1 cellular context compared by ENCODE assay signal in genomic region chr2:175373001-175373727, GRCh38.
A peak's percentile ranks its signal among the peaks of the same experiment; 100 is the strongest.
TF ChIP-seq lines count a peak whose summit lies in the region.

No MANE protein-coding gene starts in this region.

TF ChIP-seq in HepG2, 621 proteins besides CTCF, POLR2A, EP300 and RAD21 (continued from another document and continues in another):
- no peak for TF ChIP-seq SOX13 (IDR thresholded peaks at IDR 0.05)
- TF ChIP-seq SOX13 (CRISPR knock-in tag; conservative IDR thresholded peaks at IDR 0.05 in 1 of 2, IDR thresholded peaks at IDR 0.05 in 1 of 2): peak in 1 of 2 experiments; percentile 86; a peak in 2 of 4 replicates
- TF ChIP-seq, protein P1, sequence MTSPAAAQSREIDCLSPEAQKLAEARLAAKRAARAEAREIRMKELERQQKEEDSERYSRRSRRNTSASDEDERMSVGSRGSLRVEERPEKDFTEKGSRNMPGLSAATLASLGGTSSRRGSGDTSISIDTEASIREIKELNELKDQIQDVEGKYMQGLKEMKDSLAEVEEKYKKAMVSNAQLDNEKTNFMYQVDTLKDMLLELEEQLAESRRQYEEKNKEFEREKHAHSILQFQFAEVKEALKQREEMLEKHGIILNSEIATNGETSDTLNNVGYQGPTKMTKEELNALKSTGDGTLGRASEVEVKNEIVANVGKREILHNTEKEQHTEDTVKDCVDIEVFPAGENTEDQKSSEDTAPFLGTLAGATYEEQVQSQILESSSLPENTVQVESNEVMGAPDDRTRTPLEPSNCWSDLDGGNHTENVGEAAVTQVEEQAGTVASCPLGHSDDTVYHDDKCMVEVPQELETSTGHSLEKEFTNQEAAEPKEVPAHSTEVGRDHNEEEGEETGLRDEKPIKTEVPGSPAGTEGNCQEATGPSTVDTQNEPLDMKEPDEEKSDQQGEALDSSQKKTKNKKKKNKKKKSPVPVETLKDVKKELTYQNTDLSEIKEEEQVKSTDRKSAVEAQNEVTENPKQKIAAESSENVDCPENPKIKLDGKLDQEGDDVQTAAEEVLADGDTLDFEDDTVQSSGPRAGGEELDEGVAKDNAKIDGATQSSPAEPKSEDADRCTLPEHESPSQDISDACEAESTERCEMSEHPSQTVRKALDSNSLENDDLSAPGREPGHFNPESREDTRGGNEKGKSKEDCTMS (CRISPR knock-in tag; conservative IDR thresholded peaks at IDR 0.05): no peak
- peak; percentile 50 for TF ChIP-seq HDAC1 (CRISPR knock-in tag; IDR thresholded peaks at IDR 0.05)
- TF ChIP-seq SALL1 (CRISPR knock-in tag; IDR thresholded peaks at IDR 0.05): peak; percentile 73
- TF ChIP-seq WIZ (CRISPR knock-in tag; IDR thresholded peaks at IDR 0.05): no peak
- TF ChIP-seq, protein P2, sequence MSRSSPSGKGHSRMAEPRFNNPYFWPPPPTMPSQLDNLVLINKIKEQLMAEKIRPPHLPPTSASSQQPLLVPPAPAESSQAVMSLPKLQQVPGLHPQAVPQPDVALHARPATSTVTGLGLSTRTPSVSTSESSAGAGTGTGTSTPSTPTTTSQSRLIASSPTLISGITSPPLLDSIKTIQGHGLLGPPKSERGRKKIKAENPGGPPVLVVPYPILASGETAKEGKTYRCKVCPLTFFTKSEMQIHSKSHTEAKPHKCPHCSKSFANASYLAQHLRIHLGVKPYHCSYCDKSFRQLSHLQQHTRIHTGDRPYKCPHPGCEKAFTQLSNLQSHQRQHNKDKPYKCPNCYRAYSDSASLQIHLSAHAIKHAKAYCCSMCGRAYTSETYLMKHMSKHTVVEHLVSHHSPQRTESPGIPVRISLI (CRISPR knock-in tag; IDR thresholded peaks at IDR 0.05; ENCODE audit: borderline replicate concordance): no peak
- no peak for TF ChIP-seq ZNF335 (CRISPR knock-in tag; IDR thresholded peaks at IDR 0.05)
- TF ChIP-seq ZSCAN20 (CRISPR knock-in tag; IDR thresholded peaks at IDR 0.05; ENCODE audit: borderline replicate concordance): no peak
- peak; percentile 61 for TF ChIP-seq FOSL2 (CRISPR knock-in tag; IDR thresholded peaks at IDR 0.05)
- no peak for TF ChIP-seq ZNF678 (CRISPR knock-in tag; IDR thresholded peaks at IDR 0.05)
- peak; percentile 45; the same call in 1 of the 2 replicates for TF ChIP-seq RARA (CRISPR knock-in tag; IDR thresholded peaks at IDR 0.05)
- peak; percentile 28; the same call in 1 of the 2 replicates for TF ChIP-seq POGZ (CRISPR knock-in tag; IDR thresholded peaks at IDR 0.05)
- TF ChIP-seq TEAD2 (CRISPR knock-in tag; IDR thresholded peaks at IDR 0.05): no peak
- peak; percentile 9; the same call in 1 of the 2 replicates for TF ChIP-seq NR2F6 (IDR thresholded peaks at IDR 0.05)
- TF ChIP-seq NR2F6 (CRISPR knock-in tag; IDR thresholded peaks at IDR 0.05): no peak
- TF ChIP-seq ETV6 (CRISPR knock-in tag; conservative IDR thresholded peaks at IDR 0.05): no peak
- peak; percentile 54 for TF ChIP-seq FOXA3 (CRISPR knock-in tag; IDR thresholded peaks at IDR 0.05)
- peak; percentile 65; the same call in 1 of the 2 replicates for TF ChIP-seq GATAD2A (CRISPR knock-in tag; IDR thresholded peaks at IDR 0.05)
- TF ChIP-seq CHD4 (IDR thresholded peaks at IDR 0.05; ENCODE audit: borderline replicate concordance, low read length): no peak
- TF ChIP-seq SNAPC5 (CRISPR knock-in tag; IDR thresholded peaks at IDR 0.05; ENCODE audit: borderline replicate concordance): no peak
- no peak for TF ChIP-seq ZNF550 (CRISPR knock-in tag; IDR thresholded peaks at IDR 0.05; ENCODE audit: borderline replicate concordance)
- TF ChIP-seq, protein P3, sequence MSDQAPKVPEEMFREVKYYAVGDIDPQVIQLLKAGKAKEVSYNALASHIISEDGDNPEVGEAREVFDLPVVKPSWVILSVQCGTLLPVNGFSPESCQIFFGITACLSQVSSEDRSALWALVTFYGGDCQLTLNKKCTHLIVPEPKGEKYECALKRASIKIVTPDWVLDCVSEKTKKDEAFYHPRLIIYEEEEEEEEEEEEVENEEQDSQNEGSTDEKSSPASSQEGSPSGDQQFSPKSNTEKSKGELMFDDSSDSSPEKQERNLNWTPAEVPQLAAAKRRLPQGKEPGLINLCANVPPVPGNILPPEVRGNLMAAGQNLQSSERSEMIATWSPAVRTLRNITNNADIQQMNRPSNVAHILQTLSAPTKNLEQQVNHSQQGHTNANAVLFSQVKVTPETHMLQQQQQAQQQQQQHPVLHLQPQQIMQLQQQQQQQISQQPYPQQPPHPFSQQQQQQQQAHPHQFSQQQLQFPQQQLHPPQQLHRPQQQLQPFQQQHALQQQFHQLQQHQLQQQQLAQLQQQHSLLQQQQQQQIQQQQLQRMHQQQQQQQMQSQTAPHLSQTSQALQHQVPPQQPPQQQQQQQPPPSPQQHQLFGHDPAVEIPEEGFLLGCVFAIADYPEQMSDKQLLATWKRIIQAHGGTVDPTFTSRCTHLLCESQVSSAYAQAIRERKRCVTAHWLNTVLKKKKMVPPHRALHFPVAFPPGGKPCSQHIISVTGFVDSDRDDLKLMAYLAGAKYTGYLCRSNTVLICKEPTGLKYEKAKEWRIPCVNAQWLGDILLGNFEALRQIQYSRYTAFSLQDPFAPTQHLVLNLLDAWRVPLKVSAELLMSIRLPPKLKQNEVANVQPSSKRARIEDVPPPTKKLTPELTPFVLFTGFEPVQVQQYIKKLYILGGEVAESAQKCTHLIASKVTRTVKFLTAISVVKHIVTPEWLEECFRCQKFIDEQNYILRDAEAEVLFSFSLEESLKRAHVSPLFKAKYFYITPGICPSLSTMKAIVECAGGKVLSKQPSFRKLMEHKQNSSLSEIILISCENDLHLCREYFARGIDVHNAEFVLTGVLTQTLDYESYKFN (CRISPR knock-in tag; conservative IDR thresholded peaks at IDR 0.05): peak; percentile 43; the same call in 1 of the 2 replicates
- no peak for TF ChIP-seq ZNF329 (CRISPR knock-in tag; IDR thresholded peaks at IDR 0.05; ENCODE audit: low read depth)
- TF ChIP-seq BRCA1 (CRISPR knock-in tag; IDR thresholded peaks at IDR 0.05): no peak
- TF ChIP-seq BCL6 (CRISPR knock-in tag; IDR thresholded peaks at IDR 0.05): peak; percentile 47
- no peak for TF ChIP-seq MBD4 (IDR thresholded peaks at IDR 0.05; ENCODE audit: borderline replicate concordance, low read length)
- TF ChIP-seq RXRB (CRISPR knock-in tag; IDR thresholded peaks at IDR 0.05; ENCODE audit: borderline replicate concordance): no peak
- no peak for TF ChIP-seq JUNB (CRISPR knock-in tag; IDR thresholded peaks at IDR 0.05; ENCODE audit: borderline replicate concordance)
- TF ChIP-seq, protein P4, sequence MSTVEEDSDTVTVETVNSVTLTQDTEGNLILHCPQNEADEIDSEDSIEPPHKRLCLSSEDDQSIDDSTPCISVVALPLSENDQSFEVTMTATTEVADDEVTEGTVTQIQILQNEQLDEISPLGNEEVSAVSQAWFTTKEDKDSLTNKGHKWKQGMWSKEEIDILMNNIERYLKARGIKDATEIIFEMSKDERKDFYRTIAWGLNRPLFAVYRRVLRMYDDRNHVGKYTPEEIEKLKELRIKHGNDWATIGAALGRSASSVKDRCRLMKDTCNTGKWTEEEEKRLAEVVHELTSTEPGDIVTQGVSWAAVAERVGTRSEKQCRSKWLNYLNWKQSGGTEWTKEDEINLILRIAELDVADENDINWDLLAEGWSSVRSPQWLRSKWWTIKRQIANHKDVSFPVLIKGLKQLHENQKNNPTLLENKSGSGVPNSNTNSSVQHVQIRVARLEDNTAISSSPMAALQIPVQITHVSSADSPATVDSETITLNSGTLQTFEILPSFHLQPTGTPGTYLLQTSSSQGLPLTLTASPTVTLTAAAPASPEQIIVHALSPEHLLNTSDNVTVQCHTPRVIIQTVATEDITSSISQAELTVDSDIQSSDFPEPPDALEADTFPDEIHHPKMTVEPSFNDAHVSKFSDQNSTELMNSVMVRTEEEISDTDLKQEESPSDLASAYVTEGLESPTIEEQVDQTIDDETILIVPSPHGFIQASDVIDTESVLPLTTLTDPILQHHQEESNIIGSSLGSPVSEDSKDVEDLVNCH (CRISPR knock-in tag; IDR thresholded peaks at IDR 0.05): no peak
- 0 out of 2 replicates have a peak, but pooled peaks have one; percentile 17 for TF ChIP-seq ZNF644 (CRISPR knock-in tag; IDR thresholded peaks at IDR 0.05; ENCODE audit: low read depth)
- TF ChIP-seq ZNF317 (CRISPR knock-in tag; IDR thresholded peaks at IDR 0.05): no peak
- no peak for TF ChIP-seq SRSF4 (IDR thresholded peaks at IDR 0.05; ENCODE audit: low read depth, low read length, poor library complexity, severe bottlenecking)
- no peak for TF ChIP-seq ZNF382 (CRISPR knock-in tag; IDR thresholded peaks at IDR 0.05; ENCODE audit: borderline replicate concordance)
- TF ChIP-seq ZNF710 (CRISPR knock-in tag; IDR thresholded peaks at IDR 0.05; ENCODE audit: borderline replicate concordance): 0 out of 2 replicates have a peak, but pooled peaks have one; percentile 32
- no peak for TF ChIP-seq ZNF468 (CRISPR knock-in tag; IDR thresholded peaks at IDR 0.05)
- TF ChIP-seq CREB3 (CRISPR knock-in tag; IDR thresholded peaks at IDR 0.05): no peak
- TF ChIP-seq ZNF672 (CRISPR knock-in tag; IDR thresholded peaks at IDR 0.05): no peak
- no peak for TF ChIP-seq RXRA (CRISPR knock-in tag; IDR thresholded peaks at IDR 0.05)
- peak; percentile 84 for TF ChIP-seq SOX5 (CRISPR knock-in tag; IDR thresholded peaks at IDR 0.05; ENCODE audit: borderline replicate concordance)
- peak; percentile 63; the same call in 1 of the 2 replicates for TF ChIP-seq NFE2L2 (IDR thresholded peaks at IDR 0.05; ENCODE audit: low read length)
- no peak for TF ChIP-seq ZNF747 (CRISPR knock-in tag; IDR thresholded peaks at IDR 0.05; ENCODE audit: borderline replicate concordance)
- TF ChIP-seq SIX1 (CRISPR knock-in tag; IDR thresholded peaks at IDR 0.05; ENCODE audit: borderline replicate concordance): no peak
- TF ChIP-seq RFXAP (CRISPR knock-in tag; IDR thresholded peaks at IDR 0.05; ENCODE audit: borderline replicate concordance): no peak
- no peak for TF ChIP-seq KLF6 (CRISPR knock-in tag; IDR thresholded peaks at IDR 0.05)
- TF ChIP-seq NR3C1 (CRISPR knock-in tag; IDR thresholded peaks at IDR 0.05): no peak
- TF ChIP-seq RFX3 (CRISPR knock-in tag; IDR thresholded peaks at IDR 0.05): no peak
